Comparison of ENCODE assay signal across 21 cellular contexts in the genomic region with DNA sequence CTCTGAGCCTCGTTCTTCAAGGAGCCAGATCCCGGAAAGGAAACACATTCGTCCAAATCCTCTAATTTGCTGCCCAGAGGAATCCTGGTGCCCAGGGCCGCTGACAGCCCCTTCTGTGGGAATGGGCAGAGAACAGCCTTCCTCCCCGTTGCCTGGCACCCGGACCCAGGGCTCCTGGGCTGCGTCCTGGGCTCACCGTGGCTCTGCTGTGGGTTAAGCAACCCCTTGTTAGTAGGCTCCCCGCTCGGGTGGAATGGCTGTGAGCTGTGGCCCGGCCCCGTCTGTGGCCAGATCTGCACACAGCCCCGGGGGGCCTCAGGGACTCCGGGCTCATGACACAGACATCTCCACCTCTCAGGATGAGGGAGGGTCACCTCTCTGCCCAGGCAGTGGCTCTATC.
DNase-seq lines count a peak whose midpoint lies in the region; TF ChIP-seq lines count a peak whose summit lies in the region.
"Had no signal": no experiment of that assay in that cellular context is flagged by ENCODE, and none has a peak within 500 bp of the region (broad histone marks: within the 10 kb centered on the region; RNA-seq: fewer than 3 reads in every experiment).

No MANE protein-coding gene starts in this region.

- H3K36me3 ChIP-seq in ascending aorta: no peaks in the 10 kb centered on the region
- no peaks in the 10 kb centered on the region for H3K36me3 ChIP-seq in CD4-positive, alpha-beta memory T cell (ENCODE audit: insufficient read depth, low read length)
- H3K36me3 ChIP-seq: BLaER1 treated with 17β-estradiol and CSF1 and Interleukin-3, amounts not matched to agents 10 nM and 100 nM had no signal

- no peak overlapping the region for H3K4me3 ChIP-seq in ascending aorta
- H3K4me3 ChIP-seq in CD4-positive, alpha-beta memory T cell (ENCODE audit: low read length in 2 of 2): no peak overlapping the region
- H3K4me3 ChIP-seq: BLaER1 treated with 17β-estradiol and CSF1 and Interleukin-3, amounts not matched to agents 10 nM and 100 nM had no signal

- no peaks in the 10 kb centered on the region for H3K27me3 Mint-ChIP-seq in CD4-positive, alpha-beta memory T cell

- H3K9me3 Mint-ChIP-seq in CD4-positive, alpha-beta memory T cell: no peaks in the 10 kb centered on the region
- H3K9me3 Mint-ChIP-seq: CD8-positive, alpha-beta T cell; HFFc6 had no signal

- H3K27ac ChIP-seq in ascending aorta: peak overlapping the region; percentile 50 to 64
- no peak overlapping the region for H3K27ac ChIP-seq in CD4-positive, alpha-beta memory T cell (ENCODE audit: low read depth, low read length)
- H3K27ac ChIP-seq: BLaER1 treated with 17β-estradiol and CSF1 and Interleukin-3, amounts not matched to agents 10 nM and 100 nM; RWPE1 had no signal

- H3K4me1 Mint-ChIP-seq in CD4-positive, alpha-beta memory T cell: no peaks in the 10 kb centered on the region

- H3K36me3 Mint-ChIP-seq in CD4-positive, alpha-beta memory T cell: no peaks in the 10 kb centered on the region
- H3K36me3 Mint-ChIP-seq: CD8-positive, alpha-beta T cell had no signal

- POLR2A ChIA-PET in CD4-positive, alpha-beta memory T cell (lab: Charles Lee; ENCODE audit: partially characterized antibody): no interaction called here

- DNase-seq in amygdala (lab: John Stamatoyannopoulos, UW): peak in 36 of 56 donors; percentile 7 to 80 (median 51)
- no peak for DNase-seq in ascending aorta (ENCODE audit: low spot score in 2 of 2)
- DNase-seq in head of caudate nucleus: peak in 30 of 42 donors; percentile 22 to 83 (median 56)
- peak in 6 of 10 donors; percentile 34 to 91 (median 61) for DNase-seq in posterior cingulate gyrus
- DNase-seq in CD4-positive, alpha-beta memory T cell: no peak
- no peak for DNase-seq in DMS79 (lab: John Stamatoyannopoulos, UW)
- DNase-seq in NCI-H1436 (lab: John Stamatoyannopoulos, UW): no peak
- DNase-seq: CD8-positive, alpha-beta T cell; HFFc6; KBM-7; NCI-H1092; NCI-H146; NCI-H2029 treated with DMSO at 0.1 percent for 48 hours; NCI-H345; NCI-H524; NCI-H774; NK-92 treated with Interleukin-12 subunit alpha and Interleukin-12 subunit beta, amount 100 ng/mL, for 24 hours; SIG-M5; SK-N-SH had no signal

- H3K9me3 ChIP-seq in ascending aorta: no peaks in the 10 kb centered on the region
- H3K9me3 ChIP-seq in CD4-positive, alpha-beta memory T cell (ENCODE audit: control insufficient read depth in 1 of 2, low read length in 2 of 2): no peaks in the 10 kb centered on the region
- H3K9me3 ChIP-seq: SK-N-SH had no signal

- no peak for TF ChIP-seq CTCF in ascending aorta (IDR thresholded peaks at IDR 0.05)

- no peaks in the 10 kb centered on the region for H3K27me3 ChIP-seq in ascending aorta
- no peaks in the 10 kb centered on the region for H3K27me3 ChIP-seq in CD4-positive, alpha-beta memory T cell (ENCODE audit: insufficient read depth, low read length)

- H3K27ac Mint-ChIP-seq in CD4-positive, alpha-beta memory T cell: no peak overlapping the region
- H3K27ac Mint-ChIP-seq: CD8-positive, alpha-beta T cell; HFFc6 had no signal

- H3K4me3 Mint-ChIP-seq in CD4-positive, alpha-beta memory T cell: no peak overlapping the region
- H3K4me3 Mint-ChIP-seq: CD8-positive, alpha-beta T cell; HFFc6 had no signal

- intact Hi-C loops in ascending aorta (cut with DNase I): no loop called here
- intact Hi-C loops in head of caudate nucleus (cut with DNase I): no loop called here
- intact Hi-C loops in posterior cingulate gyrus (cut with DNase I): no loop called here
- intact Hi-C loops in CD4-positive, alpha-beta memory T cell (cut with micrococcal nuclease): no loop called here

- CTCF ChIA-PET in CD4-positive, alpha-beta memory T cell (lab: Charles Lee; ENCODE audit: partially characterized antibody): no interaction called here

- peaks cover 8 to 61% of the 10 kb centered on the region in 2 donors for H3K4me1 ChIP-seq in ascending aorta
- H3K4me1 ChIP-seq in CD4-positive, alpha-beta memory T cell (ENCODE audit: insufficient read depth, low read length): no peaks in the 10 kb centered on the region

Comparison
In these comparisons a context has a peak if more than half of its experiments do, and no peak if none do; other contexts are left out.
1. DNase-seq: peak in amygdala (36 of 56), head of caudate nucleus (30 of 42) and posterior cingulate gyrus (6 of 10); none in ascending aorta (0 of 2), CD4-positive, alpha-beta memory T cell (0 of 5), DMS79 (single experiment) and NCI-H1436 (single experiment).